Comparison of ENCODE assay signal across 1 cellular context in the genomic region with DNA sequence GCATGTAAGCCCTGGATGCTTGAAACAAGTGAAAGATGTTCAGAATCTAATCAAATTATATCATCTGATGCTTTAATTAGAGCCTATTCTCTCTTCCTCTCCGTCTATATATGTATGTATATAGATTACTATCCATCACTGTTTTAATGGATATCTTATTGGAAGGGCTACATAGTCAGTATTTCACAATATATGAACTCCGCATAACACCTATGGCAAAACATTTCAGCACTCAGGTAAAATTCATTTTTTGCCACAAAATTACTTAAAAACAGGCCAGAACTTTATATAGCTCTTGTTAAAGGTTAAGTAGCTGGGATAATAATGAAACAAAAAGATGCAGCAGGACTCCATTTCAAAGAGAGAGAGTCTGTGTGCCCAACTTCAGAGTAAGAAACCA.
A peak's percentile ranks its signal among the peaks of the same experiment; 100 is the strongest.
TF ChIP-seq lines count a peak whose summit lies in the region.

No MANE protein-coding gene starts in this region.

TF ChIP-seq in IMR-90, 13 proteins besides CTCF, POLR2A, EP300 and RAD21:
- TF ChIP-seq NFE2L2 (IDR thresholded peaks at IDR 0.05; ENCODE audit: low read depth, low read length) (no peak), CEBPB (IDR thresholded peaks at IDR 0.05; ENCODE audit: low read depth, low read length) (peak; percentile 53; the same call in 1 of the 2 replicates)
